In genomic region chr12:112812598-112813406, GRCh38 we compare ENCODE assay signal across 18 cellular contexts. TPM values are rescaled to one million over a fixed set of nuclear protein-coding genes. Genes with fewer than 3 reads are reported as not detected.
DNase-seq lines count a peak whose midpoint lies in the region; ATAC-seq and TF ChIP-seq lines count a peak whose summit lies in the region.
"Had no signal": no experiment of that assay in that cellular context is flagged by ENCODE, and none has a peak within 500 bp of the region (broad histone marks: within the 10 kb centered on the region; RNA-seq: fewer than 3 reads in every experiment).

No MANE protein-coding gene starts in this region.

- H3K4me3 ChIP-seq in SK-N-SH (ENCODE audit: low read depth in 2 of 2, low read length in 1 of 2) = no peak overlapping the region
- no peak overlapping the region for H3K4me3 ChIP-seq in epithelial cell of esophagus (ENCODE audit: low read length)
- H3K4me3 ChIP-seq in left lung = no peak overlapping the region
- no peak overlapping the region for H3K4me3 ChIP-seq in foreskin fibroblast (ENCODE audit: low read depth in 1 of 2, low read length in 2 of 2)
- H3K4me3 ChIP-seq in right lobe of liver = no peak overlapping the region

- no peak for DNase-seq in SK-N-SH
- DNase-seq in epithelial cell of esophagus (ENCODE audit: low read depth) = peak; percentile 5
- no peak for DNase-seq in left lung
- no peak for DNase-seq in midbrain (lab: John Stamatoyannopoulos, UW)
- DNase-seq in foreskin fibroblast = no peak
- DNase-seq in right lobe of liver = no peak
- DNase-seq: DND-41, GDM1, KG1, NCI-H1048, NCI-H1436 treated with DMSO at 0.1 percent for 48 hours, NCI-H2029 treated with DMSO at 0.1 percent for 48 hours, NCI-H524, SHP77 had no signal

- no peaks in the 10 kb centered on the region for H3K9me2 ChIP-seq in SK-N-SH

- POLR2A ChIA-PET in SK-N-SH (lab: Yijun Ruan, JAX) = interaction anchor here (2.0 kb wide), 1 partner anchor 94 kb away, joined by 5 read pairs; the partner anchor contains the start of gene OAS1

- H2AFZ ChIP-seq in SK-N-SH (ENCODE audit: low read depth) = no peak overlapping the region

- intact Hi-C loops in left lung (cut with DNase I) = no loop called here
- intact Hi-C loops in right lobe of liver (cut with DNase I) = no loop called here

- no peak for TF ChIP-seq POLR2A in right lobe of liver (IDR thresholded peaks at IDR 0.05)

- no peaks in the 10 kb centered on the region for H3K9me3 ChIP-seq in SK-N-SH
- no peaks in the 10 kb centered on the region for H3K9me3 ChIP-seq in left lung
- H3K9me3 ChIP-seq in right lobe of liver = no peaks in the 10 kb centered on the region

- H3K27me3 ChIP-seq in SK-N-SH (ENCODE audit: insufficient read depth) = no peaks in the 10 kb centered on the region
- peaks cover 0 to 20% of the 10 kb centered on the region in 2 donors for H3K27me3 ChIP-seq in left lung
- H3K27me3 ChIP-seq in right lobe of liver = no peaks in the 10 kb centered on the region

- CTCF ChIA-PET in SK-N-SH (lab: Yijun Ruan, JAX) = interaction anchor here (1.0 to 1.9 kb wide), 7 partner anchors 9 to 136 kb away, joined by 3 to 6 read pairs (median 4); no protein-coding TSS in a partner anchor

- TF ChIP-seq CTCF in SK-N-SH (IDR thresholded peaks at IDR 0.05) (no peak), epithelial cell of esophagus (IDR thresholded peaks at IDR 0.05; ENCODE audit: insufficient read depth, low read depth, low read length, missing control alignments) (no peak), left lung (IDR thresholded peaks at IDR 0.05) (no peak), foreskin fibroblast (IDR thresholded peaks at IDR 0.05; ENCODE audit: low read depth, low read length) (no peak), right lobe of liver (IDR thresholded peaks at IDR 0.05) (no peak)

- TF ChIP-seq RAD21 in Ishikawa (IDR thresholded peaks at IDR 0.05; ENCODE audit: low read depth) (no peak), SK-N-SH (IDR thresholded peaks at IDR 0.05; ENCODE audit: low read length) (no peak)

- H3F3A ChIP-seq in SK-N-SH (replicated peaks; ENCODE audit: insufficient read depth) = no peaks in the 10 kb centered on the region

- H3K4me2 ChIP-seq in SK-N-SH = no peak overlapping the region

- TF ChIP-seq EP300 in Ishikawa (IDR thresholded peaks at IDR 0.05; ENCODE audit: borderline replicate concordance) (no peak), SK-N-SH (IDR thresholded peaks at IDR 0.05; ENCODE audit: borderline replicate concordance in 1 of 2, low read depth in 1 of 2, low read length in 1 of 2) (peak in 1 of 2 experiments; percentile 48; a peak in 2 of 4 replicates)

- no peaks in the 10 kb centered on the region for H3K79me2 ChIP-seq in SK-N-SH (ENCODE audit: insufficient read depth)

- 25% methylated on average over 1 of the region's 1 CpG for WGBS in SK-N-SH (ENCODE audit: low lambda C conversion rate)
- 45% methylated on average over 1 of the region's 1 CpG for WGBS in right lobe of liver (ENCODE audit: insufficient coverage, low coverage, low lambda C conversion rate, missing lambda C conversion rate)

- H3K4me1 ChIP-seq in SK-N-SH (ENCODE audit: control insufficient read depth in 1 of 2, insufficient read depth in 2 of 2, low read depth in 1 of 2, low read length in 1 of 2) (peaks cover 0 to 72% of the 10 kb centered on the region in 2 experiments; a peak in 2 of 4 replicates), left lung (no peaks in the 10 kb centered on the region), right lobe of liver (no peaks in the 10 kb centered on the region)

- ATAC-seq in left lung (no peak), right lobe of liver (no peak)

- H3K27ac ChIP-seq in SK-N-SH (ENCODE audit: low read depth in 2 of 2, low read length in 1 of 2) (peak overlapping the region in 1 of 2 experiments; percentile 100; a peak in 2 of 4 replicates), left lung (no peak overlapping the region), right lobe of liver (no peak overlapping the region)

- H3K36me3 ChIP-seq in SK-N-SH (replicated peaks in 1 of 2; ENCODE audit: control insufficient read depth in 1 of 2, insufficient read depth in 2 of 2, low read length in 1 of 2) (no peaks in the 10 kb centered on the region), left lung (no peaks in the 10 kb centered on the region), right lobe of liver (no peaks in the 10 kb centered on the region)

- H3K9ac ChIP-seq in SK-N-SH = no peak overlapping the region

- H4K20me1 ChIP-seq in SK-N-SH (ENCODE audit: insufficient read depth) = no peaks in the 10 kb centered on the region

TF ChIP-seq in Ishikawa, 13 proteins besides CTCF, POLR2A, EP300 and RAD21:
- TF ChIP-seq REST (IDR thresholded peaks at IDR 0.05; ENCODE audit: low read depth) (peak; percentile 76), CREB1 (IDR thresholded peaks at IDR 0.05; ENCODE audit: low read depth) (no peak)

TF ChIP-seq in SK-N-SH, 30 proteins besides CTCF, POLR2A, EP300 and RAD21:
- TF ChIP-seq JUND (IDR thresholded peaks at IDR 0.05) = no peak
- peak; percentile 83 for TF ChIP-seq REST (IDR thresholded peaks at IDR 0.05; ENCODE audit: low read depth, low read length)

RNA-seq across cellular contexts. Expression of gene RPH3A, which starts 21.3 kb away (rescaled TPM):
- 0.13 and 0.54 TPM in 2 replicates for polyA plus RNA-seq in SK-N-SH (2012; rRNA removed)
- 0.41 and 0.77 TPM in 2 replicates for polyA plus RNA-seq in SK-N-SH (2012; cell fraction: cytosol; rRNA removed)
- 1.2 and 1.6 TPM in 2 replicates for polyA plus RNA-seq in SK-N-SH (2012; cell fraction: nucleus; rRNA removed)
- total RNA-seq in left lung (under 1 TPM in 1 of 2 donors, not detected in 1; 0.20 TPM), right lobe of liver (under 1 TPM in 1 of 6 experiments, not detected in 5; 0.12 TPM)
- total RNA-seq: MCF 10A had no signal
- polyA plus RNA-seq: AG04450, BJ had no signal
